ENCODE assay signal across 8 cellular contexts in genomic region chr21:45405819-45406762, GRCh38. TPM values are rescaled to one million over a fixed set of nuclear protein-coding genes. Genes with fewer than 3 reads are reported as not detected.
A peak's percentile ranks its signal among the peaks of the same experiment; 100 is the strongest.
DNase-seq lines count a peak whose midpoint lies in the region; ATAC-seq and TF ChIP-seq lines count a peak whose summit lies in the region.

No MANE protein-coding gene starts in this region.

- H3K4me3 ChIP-seq in mucosa of stomach (ENCODE audit: low read length) (no peak overlapping the region), upper lobe of left lung (peak overlapping the region; percentile 3 to 78 (median 62))

- H3K27ac ChIP-seq in upper lobe of left lung, result peak overlapping the region; percentile 64 to 87 (median 72)

- H3K27me3 ChIP-seq in mucosa of stomach (ENCODE audit: control insufficient read depth, insufficient read depth, low read length) (peaks cover 45% of the 10 kb centered on the region), upper lobe of left lung (peaks cover 0 to 16% (median 6%) of the 10 kb centered on the region in 4 donors)

- no peak for TF ChIP-seq POLR2A in upper lobe of left lung (IDR thresholded peaks at IDR 0.05)

- no peak for TF ChIP-seq CTCF in upper lobe of left lung (IDR thresholded peaks at IDR 0.05)

- H3K4me1 ChIP-seq in mucosa of stomach (ENCODE audit: control insufficient read depth, insufficient read depth, low read length) (peaks cover 11% of the 10 kb centered on the region), upper lobe of left lung (peaks cover 12 to 28% (median 15%) of the 10 kb centered on the region in 4 donors)

- DNase-seq in ACHN (peak; percentile 74), M059J (ENCODE audit: low read depth) (peak; percentile 61), dermis blood vessel endothelial cell (peak; percentile 84), upper lobe of left lung (peak in 1 of 2 donors; percentile 87), NCI-H226 (no peak)

- WGBS in upper lobe of left lung, 2 donors, result 25 to 27% methylated on average over 36 to 57 of the region's 83 CpGs

- H3K36me3 ChIP-seq in mucosa of stomach (ENCODE audit: control insufficient read depth, insufficient read depth, low read length) (no peaks in the 10 kb centered on the region), upper lobe of left lung (no peaks in the 10 kb centered on the region)

- H3K9ac ChIP-seq in mucosa of stomach (ENCODE audit: low read length), result peak overlapping the region; percentile 47

- in situ Hi-C loops in ACHN (cut with HindIII; ENCODE audit: low pct_ligation_motif_present, low pct_unique_long_range_greater_than_20kb, low sequenced_read_pairs), result no loop called here

- no peak for TF ChIP-seq EP300 in upper lobe of left lung (IDR thresholded peaks at IDR 0.05)

- H3K9me3 ChIP-seq in mucosa of stomach (ENCODE audit: control insufficient read depth, low read length) (no peaks in the 10 kb centered on the region), upper lobe of left lung (no peaks in the 10 kb centered on the region)

- ATAC-seq in upper lobe of left lung (ENCODE audit: low FRiP score in 2 of 2), result no peak
- no peak for ATAC-seq in GM19463 (IDR thresholded peaks at IDR 0.05; ENCODE audit: unreplicated experiment)
- no peak for ATAC-seq in GM18868 (IDR thresholded peaks at IDR 0.05; ENCODE audit: unreplicated experiment)

RNA-seq across cellular contexts. Expression of gene COL18A1, which starts 1.1 kb away (rescaled TPM):
- 202 and 347 TPM in 2 replicates for total RNA-seq in M059J (2014; rRNA removed; shearing (Covaris generic))
- total RNA-seq in dermis blood vessel endothelial cell, result 309 and 317 TPM in 2 replicates
- total RNA-seq in upper lobe of left lung, result 100 to 1,000 TPM in 2 of 6 donors, 10 to 100 TPM in 4; 34.5 to 138 (median 70.5) TPM
